ENCODE assay signal across 1 cellular context in genomic region chr20:53829706-53830521, GRCh38.
TF ChIP-seq lines count a peak whose summit lies in the region.

No MANE protein-coding gene starts in this region.

TF ChIP-seq in HEK293, 187 proteins besides CTCF, POLR2A, EP300 and RAD21 (continued from another document and continues in another):
- TF ChIP-seq ZNF391 (tag by site-specific recombination; IDR thresholded peaks at IDR 0.05; ENCODE audit: borderline replicate concordance, low read depth): 0 out of 2 replicates have a peak, but pooled peaks have one; percentile 10
- TF ChIP-seq OSR2 (tag by site-specific recombination; IDR thresholded peaks at IDR 0.05): peak; percentile 75
- TF ChIP-seq ZNF626 (tag by site-specific recombination; IDR thresholded peaks at IDR 0.05): no peak
- no peak for TF ChIP-seq ZNF785 (tag by site-specific recombination; IDR thresholded peaks at IDR 0.05)
- no peak for TF ChIP-seq ATF2 (tag by site-specific recombination; IDR thresholded peaks at IDR 0.05; ENCODE audit: low read depth)
- no peak for TF ChIP-seq ZIC2 (tag by site-specific recombination; IDR thresholded peaks at IDR 0.05)
- TF ChIP-seq ZNF335 (tag by site-specific recombination; conservative IDR thresholded peaks at IDR 0.05): no peak
- no peak for TF ChIP-seq ZNF211 (tag by site-specific recombination; IDR thresholded peaks at IDR 0.05; ENCODE audit: low read depth)
- TF ChIP-seq ZNF830 (tag by site-specific recombination; IDR thresholded peaks at IDR 0.05; ENCODE audit: low read depth): no peak
- no peak for TF ChIP-seq ZNF843 (tag by site-specific recombination; IDR thresholded peaks at IDR 0.05)
- TF ChIP-seq ZNF121 (tag by site-specific recombination; IDR thresholded peaks at IDR 0.05): no peak
- TF ChIP-seq ZNF26 (tag by site-specific recombination; IDR thresholded peaks at IDR 0.05): no peak
- no peak for TF ChIP-seq BCL6B (tag by site-specific recombination; IDR thresholded peaks at IDR 0.05)
- no peak for TF ChIP-seq ZNF341 (tag by site-specific recombination; IDR thresholded peaks at IDR 0.05; ENCODE audit: low read depth)
- TF ChIP-seq ZFHX2 (tag by site-specific recombination; conservative IDR thresholded peaks at IDR 0.05): no peak
- TF ChIP-seq ZNF747 (tag by site-specific recombination; IDR thresholded peaks at IDR 0.05): no peak
- peak; percentile 19; the same call in 1 of the 2 replicates for TF ChIP-seq ZBTB20 (tag by site-specific recombination; IDR thresholded peaks at IDR 0.05)
- TF ChIP-seq ZXDB (tag by site-specific recombination; IDR thresholded peaks at IDR 0.05): 0 out of 2 replicates have a peak, but pooled peaks have one; percentile 50
- no peak for TF ChIP-seq ZNF426 (tag by site-specific recombination; IDR thresholded peaks at IDR 0.05)
- no peak for TF ChIP-seq ZNF670 (tag by site-specific recombination; IDR thresholded peaks at IDR 0.05; ENCODE audit: low read depth)
- no peak for TF ChIP-seq ZNF175 (tag by site-specific recombination; IDR thresholded peaks at IDR 0.05)
- TF ChIP-seq ZNF223 (tag by site-specific recombination; IDR thresholded peaks at IDR 0.05): no peak
- TF ChIP-seq ZNF221 (tag by site-specific recombination; IDR thresholded peaks at IDR 0.05; ENCODE audit: borderline replicate concordance): no peak
- TF ChIP-seq ZNF302 (tag by site-specific recombination; IDR thresholded peaks at IDR 0.05; ENCODE audit: low read depth): no peak
- no peak for TF ChIP-seq ZNF239 (tag by site-specific recombination; IDR thresholded peaks at IDR 0.05)
- no peak for TF ChIP-seq ZNF292 (tag by site-specific recombination; IDR thresholded peaks at IDR 0.05; ENCODE audit: borderline replicate concordance, low read depth)
- no peak for TF ChIP-seq SALL2 (tag by site-specific recombination; IDR thresholded peaks at IDR 0.05; ENCODE audit: borderline replicate concordance)
- no peak; the same call in 1 of the 2 replicates for TF ChIP-seq WT1 (tag by site-specific recombination; IDR thresholded peaks at IDR 0.05)
- TF ChIP-seq SCRT2 (tag by site-specific recombination; IDR thresholded peaks at IDR 0.05): peak; percentile 74; the same call in 1 of the 2 replicates
- TF ChIP-seq ZNF37A (tag by site-specific recombination; IDR thresholded peaks at IDR 0.05): no peak
- TF ChIP-seq HIC1 (tag by site-specific recombination; IDR thresholded peaks at IDR 0.05): no peak
- peak; percentile 93 for TF ChIP-seq SP7 (tag by site-specific recombination; IDR thresholded peaks at IDR 0.05)
- no peak for TF ChIP-seq ZNF544 (tag by site-specific recombination; IDR thresholded peaks at IDR 0.05)
- TF ChIP-seq ZNF529 (tag by site-specific recombination; IDR thresholded peaks at IDR 0.05; ENCODE audit: insufficient replicate concordance): no peak
- TF ChIP-seq SP2 (tag by site-specific recombination; IDR thresholded peaks at IDR 0.05): no peak
- no peak for TF ChIP-seq ZNF610 (tag by site-specific recombination; IDR thresholded peaks at IDR 0.05; ENCODE audit: borderline replicate concordance)
- TF ChIP-seq ZNF2 (tag by site-specific recombination; IDR thresholded peaks at IDR 0.05): no peak
- TF ChIP-seq ZSCAN16 (tag by site-specific recombination; IDR thresholded peaks at IDR 0.05): no peak
- TF ChIP-seq ZNF571 (tag by site-specific recombination; IDR thresholded peaks at IDR 0.05): no peak
- no peak for TF ChIP-seq HOXA7 (CRISPR knock-in tag; IDR thresholded peaks at IDR 0.05; ENCODE audit: borderline replicate concordance)
- no peak for TF ChIP-seq ZNF704 (tag by site-specific recombination; IDR thresholded peaks at IDR 0.05)
- TF ChIP-seq PRDM1 (tag by site-specific recombination; IDR thresholded peaks at IDR 0.05): no peak
- TF ChIP-seq HOXC10 (CRISPR knock-in tag; IDR thresholded peaks at IDR 0.05): no peak
- TF ChIP-seq ZNF114 (tag by site-specific recombination; IDR thresholded peaks at IDR 0.05): no peak
- TF ChIP-seq ZNF169 (tag by site-specific recombination; IDR thresholded peaks at IDR 0.05): no peak
- no peak for TF ChIP-seq KLF8 (tag by site-specific recombination; IDR thresholded peaks at IDR 0.05)
- no peak for TF ChIP-seq ZNF792 (tag by site-specific recombination; IDR thresholded peaks at IDR 0.05)
- TF ChIP-seq AEBP2 (tag by site-specific recombination; IDR thresholded peaks at IDR 0.05; ENCODE audit: borderline replicate concordance): no peak
- 0 out of 2 replicates have a peak, but pooled peaks have one; percentile 7 for TF ChIP-seq ZNF513 (tag by site-specific recombination; IDR thresholded peaks at IDR 0.05)
- no peak for TF ChIP-seq ZNF366 (tag by site-specific recombination; conservative IDR thresholded peaks at IDR 0.05)
- no peak for TF ChIP-seq ZNF394 (tag by site-specific recombination; IDR thresholded peaks at IDR 0.05; ENCODE audit: borderline replicate concordance)
- no peak for TF ChIP-seq YY2 (tag by site-specific recombination; IDR thresholded peaks at IDR 0.05)
- TF ChIP-seq ZNF433 (tag by site-specific recombination; IDR thresholded peaks at IDR 0.05; ENCODE audit: low read depth): no peak
- TF ChIP-seq PRDM6 (tag by site-specific recombination; IDR thresholded peaks at IDR 0.05): peak; percentile 100
- TF ChIP-seq ZFP3 (tag by site-specific recombination; IDR thresholded peaks at IDR 0.05; ENCODE audit: low read depth): no peak
- TF ChIP-seq MZF1 (tag by site-specific recombination; IDR thresholded peaks at IDR 0.05; ENCODE audit: borderline replicate concordance): no peak; the same call in 1 of the 2 replicates
- peak; percentile 31; the same call in 1 of the 2 replicates for TF ChIP-seq ZNF639 (tag by site-specific recombination; IDR thresholded peaks at IDR 0.05)
- no peak for TF ChIP-seq ZNF645 (tag by site-specific recombination; IDR thresholded peaks at IDR 0.05)
- TF ChIP-seq ZNF423 (tag by site-specific recombination; IDR thresholded peaks at IDR 0.05): no peak
- no peak for TF ChIP-seq KLF9 (tag by site-specific recombination; IDR thresholded peaks at IDR 0.05; ENCODE audit: low read depth)
- TF ChIP-seq ZBTB7A (tag by site-specific recombination; IDR thresholded peaks at IDR 0.05; ENCODE audit: low read depth): no peak
